17 cellular contexts compared by ENCODE assay signal in the genomic region with DNA sequence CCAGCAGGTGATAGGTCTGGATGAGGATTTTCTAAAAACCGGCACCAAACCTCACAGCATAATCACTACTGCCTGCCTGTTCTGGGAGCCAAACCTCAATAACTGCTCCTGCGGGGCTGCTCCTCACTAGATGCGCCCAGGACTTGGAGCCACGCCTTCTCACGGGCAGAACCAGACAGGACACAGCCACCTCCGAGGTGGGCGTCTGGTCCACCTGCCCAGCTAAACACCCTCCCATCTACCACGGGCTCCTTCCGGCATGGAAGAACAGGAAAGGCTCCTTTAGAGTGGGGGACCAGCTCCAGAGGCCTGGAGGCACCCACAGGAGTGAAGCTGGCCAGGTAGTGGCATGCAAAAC.
DNase-seq lines count a peak whose midpoint lies in the region; ATAC-seq, FAIRE-seq and TF ChIP-seq lines count a peak whose summit lies in the region.
"Had no signal": no experiment of that assay in that cellular context is flagged by ENCODE, and none has a peak within 500 bp of the region (broad histone marks: within the 10 kb centered on the region; RNA-seq: fewer than 3 reads in every experiment).

No MANE protein-coding gene starts in this region.

- H3K27me3 Mint-ChIP-seq in glutamatergic neuron (ENCODE audit: unreplicated experiment) = peaks cover under 1% of the 10 kb centered on the region
- H3K27me3 Mint-ChIP-seq: CD4-positive, CD25-positive, alpha-beta regulatory T cell had no signal

- H3K4me3 ChIP-seq in right lobe of liver (no peak overlapping the region), HepG2 (replicated peaks in 1 of 3; ENCODE audit: insufficient read depth in 1 of 3, low read depth in 2 of 3, low read length in 3 of 3) (no peak overlapping the region), osteoblast (ENCODE audit: insufficient read depth, low read length) (no peak overlapping the region)
- H3K4me3 ChIP-seq: GM23338, HAP-1 had no signal

- WGBS in right lobe of liver (ENCODE audit: insufficient coverage, low coverage, low lambda C conversion rate, missing lambda C conversion rate) = no CpG with 5 or more reads among the region's 9 CpGs
- 93% methylated on average over 5 of the region's 9 CpGs for WGBS in HepG2 (ENCODE audit: low lambda C conversion rate)

- FAIRE-seq in HepG2 (lab: Jason Lieb, UNC) = no peak

- H3K36me3 Mint-ChIP-seq in glutamatergic neuron (ENCODE audit: unreplicated experiment) = peaks cover 5% of the 10 kb centered on the region

- TF ChIP-seq RAD21 in HepG2 (CRISPR knock-in tag; IDR thresholded peaks at IDR 0.05) = no peak

- H3K27ac ChIP-seq in right lobe of liver = no peak overlapping the region
- H3K27ac ChIP-seq in HepG2 (ENCODE audit: extremely low read length, insufficient read depth, low read length) = no peak overlapping the region
- H3K27ac ChIP-seq in osteoblast (ENCODE audit: low read depth, low read length) = no peak overlapping the region

- H2AFZ ChIP-seq in HepG2 (ENCODE audit: low read length) = no peak overlapping the region
- no peak overlapping the region for H2AFZ ChIP-seq in osteoblast (ENCODE audit: low read length)
- H2AFZ ChIP-seq: GM23338 had no signal

- peak overlapping the region; percentile 8 for H3K27ac Mint-ChIP-seq in glutamatergic neuron (ENCODE audit: unreplicated experiment)
- H3K27ac Mint-ChIP-seq: GM23338 had no signal

- peaks cover 8% of the 10 kb centered on the region for H3K9me3 Mint-ChIP-seq in glutamatergic neuron (ENCODE audit: unreplicated experiment)
- H3K9me3 Mint-ChIP-seq: CD4-positive, CD25-positive, alpha-beta regulatory T cell; GM23338 had no signal

- CTCF ChIA-PET in HepG2 (lab: Yijun Ruan, JAX; ENCODE audit: low intra/inter-chr PET ratio, low total read pairs) = no interaction called here

- POLR2A ChIA-PET in HepG2 (lab: Yijun Ruan, JAX) = no interaction called here

- H3K27me3 ChIP-seq in right lobe of liver = no peaks in the 10 kb centered on the region
- H3K27me3 ChIP-seq in HepG2 (ENCODE audit: control insufficient read depth in 1 of 2, insufficient read depth in 2 of 2, low read length in 2 of 2) = no peaks in the 10 kb centered on the region
- H3K27me3 ChIP-seq in osteoblast (ENCODE audit: insufficient read depth, low read length) = no peaks in the 10 kb centered on the region
- H3K27me3 ChIP-seq: BE2C had no signal

- in situ Hi-C loops in HepG2 (cut with HindIII; ENCODE audit: extremely low pct_ligation_motif_present, low pct_unique_long_range_greater_than_20kb) = no loop called here

- DNase-seq in right lobe of liver (peak in 2 of 3 donors; percentile 26 to 37), HepG2 (ENCODE audit: low spot score) (no peak), glutamatergic neuron (peak; percentile 4), osteoblast (ENCODE audit: insufficient read length, low spot score, missing footprints) (peak; percentile 52), HuH-7 (ENCODE audit: low spot score) (no peak), hepatic stellate cell (ENCODE audit: low spot score) (no peak), NCI-H748 (lab: John Stamatoyannopoulos, UW; ENCODE audit: unreplicated experiment) (no peak)
- DNase-seq: BE2C; CD4-positive, CD25-positive, alpha-beta regulatory T cell; EL; Karpas-422; NCI-H1694 treated with DMSO at 0.1 percent for 48 hours; NCI-H2081 treated with DMSO at 0.1 percent for 48 hours; NCI-H446 had no signal

- ATAC-seq in right lobe of liver (no peak), HepG2 (no peak)
- ATAC-seq: GM23338, SK-N-SH treated with all-trans-retinoic acid at 6 μM for 48 hours had no signal

- H3K4me1 ChIP-seq in right lobe of liver = no peaks in the 10 kb centered on the region
- H3K4me1 ChIP-seq in HepG2 (ENCODE audit: insufficient read depth, low read length) = no peaks in the 10 kb centered on the region
- peaks cover 23% of the 10 kb centered on the region for H3K4me1 ChIP-seq in osteoblast (ENCODE audit: insufficient read depth, low read length)
- H3K4me1 ChIP-seq: BE2C, HAP-1 had no signal

- no peaks in the 10 kb centered on the region for H3K9me3 ChIP-seq in right lobe of liver
- no peaks in the 10 kb centered on the region for H3K9me3 ChIP-seq in HepG2 (ENCODE audit: low read length)
- no peaks in the 10 kb centered on the region for H3K9me3 ChIP-seq in osteoblast (ENCODE audit: low read depth, low read length)
- H3K9me3 ChIP-seq: BE2C, HAP-1 had no signal

- TF ChIP-seq EP300 in HepG2 (IDR thresholded peaks at IDR 0.05; ENCODE audit: low read depth in 2 of 2, low read length in 2 of 2) = no peak
- no peak for TF ChIP-seq EP300 in HepG2 (CRISPR knock-in tag; IDR thresholded peaks at IDR 0.05; ENCODE audit: borderline replicate concordance)

- no TSS peak for BruUV-seq in HepG2 (replicated peaks; lab: Mats Ljungman, UMichigan)

- no peak overlapping the region for H3K9ac ChIP-seq in HepG2 (ENCODE audit: insufficient read depth, low read depth, low read length)

- no peak overlapping the region for H3K4me2 ChIP-seq in HepG2 (ENCODE audit: low read depth, low read length)
- no peak overlapping the region for H3K4me2 ChIP-seq in osteoblast (ENCODE audit: insufficient read depth, low read length)
- H3K4me2 ChIP-seq: GM23338 had no signal

- peaks cover 18% of the 10 kb centered on the region for H3K4me1 Mint-ChIP-seq in glutamatergic neuron (ENCODE audit: low read depth, unreplicated experiment)
- H3K4me1 Mint-ChIP-seq: CD4-positive, CD25-positive, alpha-beta regulatory T cell; GM23338 had no signal

- no peaks in the 10 kb centered on the region for H4K20me1 ChIP-seq in HepG2 (ENCODE audit: insufficient read depth, low read length)
- H4K20me1 ChIP-seq in osteoblast (ENCODE audit: insufficient read depth, low read length) = no peaks in the 10 kb centered on the region

- TF ChIP-seq CTCF in right lobe of liver (IDR thresholded peaks at IDR 0.05) (no peak), HepG2 (CRISPR knock-in tag; IDR thresholded peaks at IDR 0.05) (no peak), glutamatergic neuron (IDR thresholded peaks at IDR 0.05; ENCODE audit: partially characterized antibody, unreplicated experiment) (no peak), osteoblast (IDR thresholded peaks at IDR 0.05; ENCODE audit: extremely low read depth, low read depth, low read length) (no peak)

- intact Hi-C loops in right lobe of liver (cut with DNase I) = no loop called here
- intact Hi-C loops in HepG2 (cut with micrococcal nuclease; ENCODE audit: unreplicated experiment) = no loop called here

- peaks cover 0 to 8% (median 0%) of the 10 kb centered on the region in 4 donors for H3K36me3 ChIP-seq in right lobe of liver
- peaks cover 4 to 5% of the 10 kb centered on the region in 2 experiments; a peak in 2 of 5 replicates for H3K36me3 ChIP-seq in HepG2 (replicated peaks in 1 of 2; ENCODE audit: control insufficient read depth in 1 of 2, insufficient read depth in 2 of 2, low read length in 2 of 2)
- no peaks in the 10 kb centered on the region for H3K36me3 ChIP-seq in osteoblast (ENCODE audit: insufficient read depth, low read length)
- H3K36me3 ChIP-seq: BE2C, HAP-1 had no signal

- no peaks in the 10 kb centered on the region for H3K79me2 ChIP-seq in HepG2 (ENCODE audit: insufficient read depth, low read length)
- H3K79me2 ChIP-seq in osteoblast (ENCODE audit: insufficient read depth, low read length) = no peaks in the 10 kb centered on the region

- no peak for TF ChIP-seq POLR2A in right lobe of liver (IDR thresholded peaks at IDR 0.05)
- TF ChIP-seq POLR2A in HepG2 (IDR thresholded peaks at IDR 0.05; ENCODE audit: insufficient read depth in 1 of 2, low read depth in 2 of 2, low read length in 2 of 2) = no peak

- H3K4me3 Mint-ChIP-seq in glutamatergic neuron (ENCODE audit: unreplicated experiment) = no peak overlapping the region
- H3K4me3 Mint-ChIP-seq: CD4-positive, CD25-positive, alpha-beta regulatory T cell; GM23338 had no signal

Comparison
In these comparisons a context has a peak if more than half of its experiments do, and no peak if none do; other contexts are left out.
1. DNase-seq: peak in right lobe of liver (2 of 3), glutamatergic neuron (single experiment) and osteoblast (single experiment); none in HepG2 (single experiment), HuH-7 (single experiment), hepatic stellate cell (single experiment) and NCI-H748 (single experiment).